In the genomic region with DNA sequence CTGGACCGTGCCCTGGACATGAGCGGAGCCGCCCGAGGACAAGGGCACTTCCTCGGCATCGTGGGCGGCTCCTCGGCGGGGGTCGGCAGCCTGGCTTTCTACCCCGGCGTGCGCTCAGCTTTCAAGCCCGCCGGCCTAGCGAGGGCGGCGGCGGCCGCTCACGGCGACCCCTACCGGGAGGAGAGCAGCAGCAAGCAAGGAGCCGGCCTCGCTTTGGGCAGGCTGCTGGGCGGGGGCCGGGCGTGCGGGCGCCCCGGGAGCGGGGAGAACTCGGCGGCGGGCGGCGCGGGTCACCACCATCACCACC, we compare ENCODE assay signal across 8 cellular contexts. TPM values are rescaled to one million over a fixed set of nuclear protein-coding genes. Genes with fewer than 3 reads are reported as not detected.
A peak's percentile ranks its signal among the peaks of the same experiment; 100 is the strongest.
DNase-seq lines count a peak whose midpoint lies in the region; ATAC-seq and TF ChIP-seq lines count a peak whose summit lies in the region.

No MANE protein-coding gene starts in this region.

- TF ChIP-seq CTCF in CD14-positive monocyte (IDR thresholded peaks at IDR 0.05) (peak; percentile 63), natural killer cell (IDR thresholded peaks at IDR 0.05) (peak; percentile 11)

- intact Hi-C loops in CD14-positive monocyte (cut with micrococcal nuclease) (no loop called here), natural killer cell (cut with micrococcal nuclease) (no loop called here)

- H3K27ac Mint-ChIP-seq in CD14-positive monocyte (no peak overlapping the region), natural killer cell (no peak overlapping the region)
- no peak overlapping the region for H3K27ac Mint-ChIP-seq in effector memory CD8-positive, alpha-beta T cell

- H3K27me3 Mint-ChIP-seq in CD14-positive monocyte (ENCODE audit: low read depth in 3 of 3) = peaks cover 91 to 97% (median 93%) of the 10 kb centered on the region in 3 donors
- peaks cover 68 to 74% of the 10 kb centered on the region in 2 donors for H3K27me3 Mint-ChIP-seq in effector memory CD8-positive, alpha-beta T cell
- peaks cover 55 to 75% of the 10 kb centered on the region in 2 donors for H3K27me3 Mint-ChIP-seq in natural killer cell (ENCODE audit: low read depth in 2 of 2)

- H3K4me3 Mint-ChIP-seq in CD14-positive monocyte = peak overlapping the region; percentile 72 to 90
- H3K4me3 Mint-ChIP-seq in effector memory CD8-positive, alpha-beta T cell = peak overlapping the region; percentile 73 to 78
- H3K4me3 Mint-ChIP-seq in natural killer cell = peak overlapping the region; percentile 40

- DNase-seq in CD14-positive monocyte (ENCODE audit: low spot score) (no peak), OCI-M1 (lab: John Stamatoyannopoulos, UW) (peak; percentile 41), natural killer cell (no peak), NCI-H1417 treated with DMSO at 0.1 percent for 48 hours (lab: John Stamatoyannopoulos, UW) (no peak), pons (ENCODE audit: low spot score) (no peak)
- DNase-seq in effector memory CD8-positive, alpha-beta T cell = no peak

- H3K4me1 Mint-ChIP-seq in CD14-positive monocyte (peaks cover 36% of the 10 kb centered on the region), natural killer cell (peaks cover 25 to 32% of the 10 kb centered on the region in 2 donors)
- peaks cover 9 to 15% of the 10 kb centered on the region in 2 donors for H3K4me1 Mint-ChIP-seq in effector memory CD8-positive, alpha-beta T cell (ENCODE audit: low read depth in 2 of 2)

- H3K9me3 Mint-ChIP-seq in CD14-positive monocyte (peaks cover 2 to 27% (median 13%) of the 10 kb centered on the region in 7 donors), natural killer cell (no peaks in the 10 kb centered on the region)
- peaks cover 0 to 2% of the 10 kb centered on the region in 2 donors for H3K9me3 Mint-ChIP-seq in effector memory CD8-positive, alpha-beta T cell

- H3K36me3 Mint-ChIP-seq in CD14-positive monocyte (peaks cover 0 to 16% of the 10 kb centered on the region in 2 donors), natural killer cell (peaks cover 5% of the 10 kb centered on the region)
- H3K36me3 Mint-ChIP-seq in effector memory CD8-positive, alpha-beta T cell (ENCODE audit: insufficient read depth) = peaks cover 2% of the 10 kb centered on the region

- ATAC-seq in GM18867 (IDR thresholded peaks at IDR 0.05; ENCODE audit: unreplicated experiment) = peak; percentile 56
- peak; percentile 62 for ATAC-seq in HG03045 (IDR thresholded peaks at IDR 0.05; ENCODE audit: unreplicated experiment)
- peak; percentile 57 for ATAC-seq in effector memory CD8-positive, alpha-beta T cell (replicated peaks)
- peak; percentile 56 to 68 (median 65) for ATAC-seq in natural killer cell

RNA-seq across cellular contexts. Expression of a gene that starts 6.7 kb away (rescaled TPM):
- not detected for polyA plus RNA-seq in CD14-positive monocyte
- not detected for total RNA-seq in natural killer cell

RNA-seq across cellular contexts. Expression of a gene that starts 44.9 kb away (rescaled TPM):
- 10 to 100 TPM; 35.6 to 41.9 TPM for polyA plus RNA-seq in CD14-positive monocyte
- total RNA-seq in natural killer cell = 10 to 100 TPM; 46.9 to 58.3 (median 52.5) TPM
